8 cellular contexts compared by ENCODE assay signal in the genomic region with DNA sequence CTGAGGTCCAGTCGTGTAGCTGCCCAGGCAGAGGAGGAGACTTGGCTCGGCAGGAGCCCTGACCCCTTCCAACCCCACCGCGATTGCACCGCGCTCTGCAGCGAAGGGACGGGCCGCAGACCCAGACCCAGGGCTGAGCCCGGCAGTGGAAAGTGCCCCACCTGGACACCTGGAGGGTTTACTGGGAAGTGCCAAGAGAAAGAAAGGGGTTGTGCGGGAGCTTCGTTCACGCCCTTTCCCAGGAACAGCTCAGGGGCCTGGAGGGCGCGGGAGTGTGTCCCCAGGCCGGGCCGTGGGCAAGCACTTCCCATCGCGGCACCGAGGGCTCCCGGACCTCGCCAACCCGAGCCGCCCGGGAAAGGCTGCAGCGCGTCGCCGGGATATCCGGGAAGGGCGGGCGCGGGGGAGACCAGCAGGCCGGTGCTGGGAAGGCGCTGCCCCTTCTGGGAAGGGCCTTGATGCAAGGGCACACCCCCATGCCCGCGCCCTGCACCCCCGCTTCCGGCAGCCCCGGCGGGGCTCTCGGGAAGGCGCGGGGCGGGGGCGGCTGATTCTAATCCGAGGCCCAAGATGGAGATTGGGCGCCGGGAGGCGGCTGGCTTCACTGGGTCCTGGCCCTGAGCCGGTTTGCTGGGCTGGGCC. TPM values are rescaled to one million over a fixed set of nuclear protein-coding genes. Genes with fewer than 3 reads are reported as not detected.
A peak's percentile ranks its signal among the peaks of the same experiment; 100 is the strongest.
DNase-seq lines count a peak whose midpoint lies in the region; ATAC-seq, FAIRE-seq and TF ChIP-seq lines count a peak whose summit lies in the region.

No MANE protein-coding gene starts in this region.

- no peaks in the 10 kb centered on the region for H3K27me3 ChIP-seq in right lobe of liver

- no peak for TF ChIP-seq CTCF in right lobe of liver (IDR thresholded peaks at IDR 0.05)

- DNase-seq in H54 (ENCODE audit: insufficient read length, low spot score) = peak; percentile 70
- peak; percentile 87 for DNase-seq in activated CD8-positive, alpha-beta memory T cell treated with anti-CD3 and anti-CD28 coated beads for 24 hours
- DNase-seq in effector CD8-positive, alpha-beta T cell (lab: John Stamatoyannopoulos, UW) = peak; percentile 36
- peak; percentile 73 to 88 (median 84) for DNase-seq in right lobe of liver
- peak; percentile 56 to 66 for DNase-seq in stimulated activated CD4-positive, alpha-beta T cell treated with anti-CD3 and anti-CD28 coated beads, Interleukin-2, amount 100 ng/mL, for 48 hours
- no peak for DNase-seq in NK-92 treated with Interleukin-12 subunit alpha and Interleukin-12 subunit beta, amount 100 ng/mL, for 24 hours (lab: John Stamatoyannopoulos, UW)

- H3K36me3 ChIP-seq in right lobe of liver = no peaks in the 10 kb centered on the region

- intact Hi-C loops in right lobe of liver (cut with DNase I) = no loop called here

- no peak for FAIRE-seq in H54 (lab: Jason Lieb, UNC)

- ATAC-seq in right lobe of liver (peak; percentile 52 to 78 (median 68)), HG02981 (IDR thresholded peaks at IDR 0.05; ENCODE audit: unreplicated experiment) (no peak), GM21786 (IDR thresholded peaks at IDR 0.05; ENCODE audit: unreplicated experiment) (no peak)

- WGBS in right lobe of liver (ENCODE audit: insufficient coverage, low coverage, low lambda C conversion rate, missing lambda C conversion rate) = 10% methylated on average over 2 of the region's 51 CpGs

- H3K9me3 ChIP-seq in right lobe of liver = no peaks in the 10 kb centered on the region

- H3K27ac ChIP-seq in right lobe of liver = peak overlapping the region; percentile 88 to 98 (median 93)

- H3K4me1 ChIP-seq in right lobe of liver = peaks cover 2 to 47% (median 14%) of the 10 kb centered on the region in 4 donors

- TF ChIP-seq POLR2A in H54 (IDR thresholded peaks at IDR 0.05; ENCODE audit: low read depth, low read length) (peak; percentile 62; the same call in 1 of the 2 replicates), right lobe of liver (IDR thresholded peaks at IDR 0.05) (peak; percentile 88)

- peak overlapping the region; percentile 27 to 57 (median 49) for H3K4me3 ChIP-seq in right lobe of liver

RNA-seq across cellular contexts. Expression of gene MRPL33, which starts 36.1 kb away (rescaled TPM):
- total RNA-seq in right lobe of liver = 10 to 100 TPM; 28.9 to 63.4 (median 36.0) TPM

Comparison
In these comparisons a context has a peak if more than half of its experiments do, and no peak if none do; other contexts are left out.
1. ATAC-seq: peak in right lobe of liver (4 of 4); none in HG02981 (single experiment) and GM21786 (single experiment).